ENCODE assay signal across 17 cellular contexts in the genomic region with DNA sequence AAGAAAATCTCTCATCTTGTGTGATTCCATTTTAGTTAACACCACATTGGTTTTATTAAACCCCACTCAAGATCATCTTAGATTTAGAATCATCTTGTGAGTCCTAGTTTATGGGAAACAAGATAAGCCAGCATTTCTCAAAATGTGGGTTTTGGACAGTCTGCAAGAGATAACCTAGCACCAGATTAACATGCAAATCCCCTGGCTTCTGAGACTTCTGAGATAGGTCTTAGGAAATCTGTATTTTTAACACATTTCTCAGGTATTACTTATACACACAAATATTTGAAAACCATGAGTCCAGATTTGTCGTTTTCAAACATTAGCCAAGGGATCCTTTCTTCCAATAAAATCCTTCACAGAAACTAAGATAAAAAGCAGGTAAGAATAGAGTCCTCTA.
"Had no signal": no experiment of that assay in that cellular context is flagged by ENCODE, and none has a peak within 500 bp of the region (broad histone marks: within the 10 kb centered on the region; RNA-seq: fewer than 3 reads in every experiment).

No MANE protein-coding gene starts in this region.

- H3K9me3 ChIP-seq: body of pancreas, esophagus squamous epithelium, testis had no signal

- H3K27ac ChIP-seq: body of pancreas, esophagus squamous epithelium, testis had no signal

- ATAC-seq: activated naive CD8-positive, alpha-beta T cell treated with anti-CD3 and anti-CD28 coated beads, Interleukin-2, amount 50 U/mL, for 24 hours; body of pancreas; naive thymus-derived CD4-positive, alpha-beta T cell; stimulated activated naive CD8-positive, alpha-beta T cell treated with anti-CD3 and anti-CD28 coated beads, Interleukin-15, amount 100 ng/mL, for 72 hours; T-cell had no signal

- H3K4me1 ChIP-seq: body of pancreas had no signal

- H3K4me3 ChIP-seq: body of pancreas, esophagus squamous epithelium, testis had no signal

- DNase-seq: activated CD4-positive, alpha-beta T cell treated with anti-CD3 and anti-CD28 coated beads, Interleukin-2, amount 50 U/mL, for 4 hours; activated CD4-positive, CD25-positive, alpha-beta regulatory T cell treated with anti-CD3 and anti-CD28 coated beads, Interleukin-2, amount 50 U/mL, for 72 hours; activated naive CD4-positive, alpha-beta T cell treated with anti-CD3 and anti-CD28 coated beads for 36 hours; activated naive CD8-positive, alpha-beta T cell treated with anti-CD3 and anti-CD28 coated beads, Interleukin-2, amount 50 U/mL, for 24 hours; activated T-cell treated with anti-CD3 and anti-CD28 coated beads, Interleukin-2, amount 50 U/mL, for 1 hour; body of pancreas; central memory CD4-positive, alpha-beta T cell; cortex of kidney; effector CD4-positive, alpha-beta T cell; esophagus squamous epithelium; foreskin melanocyte; head of caudate nucleus; naive thymus-derived CD4-positive, alpha-beta T cell; stimulated activated naive CD8-positive, alpha-beta T cell treated with anti-CD3 and anti-CD28 coated beads, Interleukin-15, amount 100 ng/mL, for 72 hours; T-cell; T1000; testis had no signal

- H3K36me3 ChIP-seq: esophagus squamous epithelium had no signal

- H3K27me3 ChIP-seq: body of pancreas, esophagus squamous epithelium, testis had no signal
